1 cellular context compared by ENCODE assay signal in genomic region chr20:35743693-35744491, GRCh38.
TF ChIP-seq lines count a peak whose summit lies in the region.

No MANE protein-coding gene starts in this region.

TF ChIP-seq in HepG2, 621 proteins besides CTCF, POLR2A, EP300 and RAD21 (continued from another document and continues in another):
- TF ChIP-seq SNAPC2 (CRISPR knock-in tag; IDR thresholded peaks at IDR 0.05) = no peak
- TF ChIP-seq, protein P1, sequence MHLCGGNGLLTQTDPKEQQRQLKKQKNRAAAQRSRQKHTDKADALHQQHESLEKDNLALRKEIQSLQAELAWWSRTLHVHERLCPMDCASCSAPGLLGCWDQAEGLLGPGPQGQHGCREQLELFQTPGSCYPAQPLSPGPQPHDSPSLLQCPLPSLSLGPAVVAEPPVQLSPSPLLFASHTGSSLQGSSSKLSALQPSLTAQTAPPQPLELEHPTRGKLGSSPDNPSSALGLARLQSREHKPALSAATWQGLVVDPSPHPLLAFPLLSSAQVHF (CRISPR knock-in tag; IDR thresholded peaks at IDR 0.05) = no peak
- TF ChIP-seq MIXL1 (CRISPR knock-in tag; IDR thresholded peaks at IDR 0.05) = no peak
- no peak for TF ChIP-seq ZNF510 (CRISPR knock-in tag; IDR thresholded peaks at IDR 0.05; ENCODE audit: low read depth)
- 0 out of 2 replicates have a peak, but pooled peaks have one; percentile 2 for TF ChIP-seq CREM (IDR thresholded peaks at IDR 0.05)
- TF ChIP-seq CREM (CRISPR knock-in tag; IDR thresholded peaks at IDR 0.05) = no peak
- no peak for TF ChIP-seq ZBTB39 (CRISPR knock-in tag; IDR thresholded peaks at IDR 0.05)
- TF ChIP-seq MTF2 (CRISPR knock-in tag; IDR thresholded peaks at IDR 0.05; ENCODE audit: borderline replicate concordance) = 0 out of 2 replicates have a peak, but pooled peaks have one; percentile 63
- TF ChIP-seq MXI1 (IDR thresholded peaks at IDR 0.05; ENCODE audit: borderline replicate concordance, low read depth, low read length) = 0 out of 3 replicates have a peak, but pooled peaks have one; percentile 48
- TF ChIP-seq, protein P2, sequence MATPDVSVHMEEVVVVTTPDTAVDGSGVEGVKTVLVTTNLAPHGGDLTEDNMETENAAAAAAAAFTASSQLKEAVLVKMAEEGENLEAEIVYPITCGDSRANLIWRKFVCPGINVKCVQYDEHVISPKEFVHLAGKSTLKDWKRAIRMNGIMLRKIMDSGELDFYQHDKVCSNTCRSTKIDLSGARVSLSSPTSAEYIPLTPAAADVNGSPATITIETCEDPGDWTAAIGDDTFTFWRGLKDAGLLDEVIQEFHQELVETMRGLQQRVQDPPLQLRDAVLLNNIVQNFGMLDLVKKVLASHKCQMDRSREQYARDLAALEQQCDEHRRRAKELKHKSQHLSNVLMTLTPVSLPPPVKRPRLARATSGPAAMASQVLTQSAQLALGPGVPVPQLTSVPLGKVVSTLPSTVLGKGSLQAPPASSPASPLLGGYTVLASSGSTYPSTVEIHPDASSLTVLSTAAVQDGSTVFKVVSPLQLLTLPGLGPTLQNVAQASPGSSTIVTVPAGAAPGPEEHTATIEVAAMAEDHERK (CRISPR knock-in tag; IDR thresholded peaks at IDR 0.05; ENCODE audit: low read depth) = no peak
- TF ChIP-seq, protein P3, sequence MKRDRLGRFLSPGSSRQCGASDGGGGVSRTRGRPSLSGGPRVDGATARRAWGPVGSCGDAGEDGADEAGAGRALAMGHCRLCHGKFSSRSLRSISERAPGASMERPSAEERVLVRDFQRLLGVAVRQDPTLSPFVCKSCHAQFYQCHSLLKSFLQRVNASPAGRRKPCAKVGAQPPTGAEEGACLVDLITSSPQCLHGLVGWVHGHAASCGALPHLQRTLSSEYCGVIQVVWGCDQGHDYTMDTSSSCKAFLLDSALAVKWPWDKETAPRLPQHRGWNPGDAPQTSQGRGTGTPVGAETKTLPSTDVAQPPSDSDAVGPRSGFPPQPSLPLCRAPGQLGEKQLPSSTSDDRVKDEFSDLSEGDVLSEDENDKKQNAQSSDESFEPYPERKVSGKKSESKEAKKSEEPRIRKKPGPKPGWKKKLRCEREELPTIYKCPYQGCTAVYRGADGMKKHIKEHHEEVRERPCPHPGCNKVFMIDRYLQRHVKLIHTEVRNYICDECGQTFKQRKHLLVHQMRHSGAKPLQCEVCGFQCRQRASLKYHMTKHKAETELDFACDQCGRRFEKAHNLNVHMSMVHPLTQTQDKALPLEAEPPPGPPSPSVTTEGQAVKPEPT (CRISPR knock-in tag; IDR thresholded peaks at IDR 0.05; ENCODE audit: low read depth) = no peak
- TF ChIP-seq, protein P4, sequence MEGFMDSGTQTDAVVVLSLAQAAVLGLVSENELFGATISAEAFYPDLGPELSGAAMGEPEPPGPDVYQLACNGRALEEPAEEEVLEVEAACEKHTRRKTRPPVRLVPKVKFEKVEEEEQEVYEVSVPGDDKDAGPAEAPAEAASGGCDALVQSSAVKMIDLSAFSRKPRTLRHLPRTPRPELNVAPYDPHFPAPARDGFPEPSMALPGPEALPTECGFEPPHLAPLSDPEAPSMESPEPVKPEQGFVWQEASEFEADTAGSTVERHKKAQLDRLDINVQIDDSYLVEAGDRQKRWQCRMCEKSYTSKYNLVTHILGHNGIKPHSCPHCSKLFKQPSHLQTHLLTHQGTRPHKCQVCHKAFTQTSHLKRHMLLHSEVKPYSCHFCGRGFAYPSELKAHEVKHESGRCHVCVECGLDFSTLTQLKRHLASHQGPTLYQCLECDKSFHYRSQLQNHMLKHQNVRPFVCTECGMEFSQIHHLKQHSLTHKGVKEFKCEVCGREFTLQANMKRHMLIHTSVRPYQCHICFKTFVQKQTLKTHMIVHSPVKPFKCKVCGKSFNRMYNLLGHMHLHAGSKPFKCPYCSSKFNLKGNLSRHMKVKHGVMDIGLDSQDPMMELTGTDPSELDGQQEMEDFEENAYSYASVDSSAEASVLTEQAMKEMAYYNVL (CRISPR knock-in tag; IDR thresholded peaks at IDR 0.05; ENCODE audit: borderline replicate concordance) = no peak
- peak; percentile 10; the same call in 1 of the 2 replicates for TF ChIP-seq FOXO1 (CRISPR knock-in tag; IDR thresholded peaks at IDR 0.05)
- TF ChIP-seq SALL1 (CRISPR knock-in tag; IDR thresholded peaks at IDR 0.05) = peak; percentile 65
- no peak for TF ChIP-seq ZNF563 (CRISPR knock-in tag; IDR thresholded peaks at IDR 0.05)
- TF ChIP-seq, protein P5, sequence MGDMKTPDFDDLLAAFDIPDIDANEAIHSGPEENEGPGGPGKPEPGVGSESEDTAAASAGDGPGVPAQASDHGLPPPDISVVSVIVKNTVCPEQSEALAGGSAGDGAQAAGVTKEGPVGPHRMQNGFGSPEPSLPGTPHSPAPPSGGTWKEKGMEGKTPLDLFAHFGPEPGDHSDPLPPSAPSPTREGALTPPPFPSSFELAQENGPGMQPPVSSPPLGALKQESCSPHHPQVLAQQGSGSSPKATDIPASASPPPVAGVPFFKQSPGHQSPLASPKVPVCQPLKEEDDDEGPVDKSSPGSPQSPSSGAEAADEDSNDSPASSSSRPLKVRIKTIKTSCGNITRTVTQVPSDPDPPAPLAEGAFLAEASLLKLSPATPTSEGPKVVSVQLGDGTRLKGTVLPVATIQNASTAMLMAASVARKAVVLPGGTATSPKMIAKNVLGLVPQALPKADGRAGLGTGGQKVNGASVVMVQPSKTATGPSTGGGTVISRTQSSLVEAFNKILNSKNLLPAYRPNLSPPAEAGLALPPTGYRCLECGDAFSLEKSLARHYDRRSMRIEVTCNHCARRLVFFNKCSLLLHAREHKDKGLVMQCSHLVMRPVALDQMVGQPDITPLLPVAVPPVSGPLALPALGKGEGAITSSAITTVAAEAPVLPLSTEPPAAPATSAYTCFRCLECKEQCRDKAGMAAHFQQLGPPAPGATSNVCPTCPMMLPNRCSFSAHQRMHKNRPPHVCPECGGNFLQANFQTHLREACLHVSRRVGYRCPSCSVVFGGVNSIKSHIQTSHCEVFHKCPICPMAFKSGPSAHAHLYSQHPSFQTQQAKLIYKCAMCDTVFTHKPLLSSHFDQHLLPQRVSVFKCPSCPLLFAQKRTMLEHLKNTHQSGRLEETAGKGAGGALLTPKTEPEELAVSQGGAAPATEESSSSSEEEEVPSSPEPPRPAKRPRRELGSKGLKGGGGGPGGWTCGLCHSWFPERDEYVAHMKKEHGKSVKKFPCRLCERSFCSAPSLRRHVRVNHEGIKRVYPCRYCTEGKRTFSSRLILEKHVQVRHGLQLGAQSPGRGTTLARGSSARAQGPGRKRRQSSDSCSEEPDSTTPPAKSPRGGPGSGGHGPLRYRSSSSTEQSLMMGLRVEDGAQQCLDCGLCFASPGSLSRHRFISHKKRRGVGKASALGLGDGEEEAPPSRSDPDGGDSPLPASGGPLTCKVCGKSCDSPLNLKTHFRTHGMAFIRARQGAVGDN (CRISPR knock-in tag; IDR thresholded peaks at IDR 0.05) = peak; percentile 63
- TF ChIP-seq RFXAP (CRISPR knock-in tag; IDR thresholded peaks at IDR 0.05; ENCODE audit: borderline replicate concordance) = no peak
- TF ChIP-seq KDM2A (CRISPR knock-in tag; IDR thresholded peaks at IDR 0.05; ENCODE audit: borderline replicate concordance, low read depth) = peak; percentile 72; the same call in 1 of the 2 replicates
- TF ChIP-seq KMT2B (CRISPR knock-in tag; IDR thresholded peaks at IDR 0.05) = peak; percentile 22; the same call in 1 of the 2 replicates
- TF ChIP-seq PRDM10 (CRISPR knock-in tag; IDR thresholded peaks at IDR 0.05; ENCODE audit: low read depth) = 0 out of 2 replicates have a peak, but pooled peaks have one; percentile 11
- peak; percentile 59 for TF ChIP-seq FOXA1 (IDR thresholded peaks at IDR 0.05)
- TF ChIP-seq FOXA1 (CRISPR knock-in tag; IDR thresholded peaks at IDR 0.05) = peak; percentile 85
- no peak; the same call in 1 of the 2 replicates for TF ChIP-seq ZFP90 (CRISPR knock-in tag; IDR thresholded peaks at IDR 0.05; ENCODE audit: borderline replicate concordance)
- TF ChIP-seq RFX5 (IDR thresholded peaks at IDR 0.05; ENCODE audit: low read depth, low read length) = no peak
- no peak; the same call in 1 of the 2 replicates for TF ChIP-seq YEATS2 (CRISPR knock-in tag; IDR thresholded peaks at IDR 0.05; ENCODE audit: borderline replicate concordance)
- 0 out of 2 replicates have a peak, but pooled peaks have one; percentile 38 for TF ChIP-seq FOXO4 (CRISPR knock-in tag; conservative IDR thresholded peaks at IDR 0.05)
- TF ChIP-seq FOXK1 (CRISPR knock-in tag; IDR thresholded peaks at IDR 0.05; ENCODE audit: borderline replicate concordance, low read depth) = 0 out of 2 replicates have a peak, but pooled peaks have one; percentile 24
- TF ChIP-seq PRMT3 (CRISPR knock-in tag; IDR thresholded peaks at IDR 0.05; ENCODE audit: borderline replicate concordance, low read depth) = 0 out of 2 replicates have a peak, but pooled peaks have one; percentile 40
- TF ChIP-seq, protein P6, sequence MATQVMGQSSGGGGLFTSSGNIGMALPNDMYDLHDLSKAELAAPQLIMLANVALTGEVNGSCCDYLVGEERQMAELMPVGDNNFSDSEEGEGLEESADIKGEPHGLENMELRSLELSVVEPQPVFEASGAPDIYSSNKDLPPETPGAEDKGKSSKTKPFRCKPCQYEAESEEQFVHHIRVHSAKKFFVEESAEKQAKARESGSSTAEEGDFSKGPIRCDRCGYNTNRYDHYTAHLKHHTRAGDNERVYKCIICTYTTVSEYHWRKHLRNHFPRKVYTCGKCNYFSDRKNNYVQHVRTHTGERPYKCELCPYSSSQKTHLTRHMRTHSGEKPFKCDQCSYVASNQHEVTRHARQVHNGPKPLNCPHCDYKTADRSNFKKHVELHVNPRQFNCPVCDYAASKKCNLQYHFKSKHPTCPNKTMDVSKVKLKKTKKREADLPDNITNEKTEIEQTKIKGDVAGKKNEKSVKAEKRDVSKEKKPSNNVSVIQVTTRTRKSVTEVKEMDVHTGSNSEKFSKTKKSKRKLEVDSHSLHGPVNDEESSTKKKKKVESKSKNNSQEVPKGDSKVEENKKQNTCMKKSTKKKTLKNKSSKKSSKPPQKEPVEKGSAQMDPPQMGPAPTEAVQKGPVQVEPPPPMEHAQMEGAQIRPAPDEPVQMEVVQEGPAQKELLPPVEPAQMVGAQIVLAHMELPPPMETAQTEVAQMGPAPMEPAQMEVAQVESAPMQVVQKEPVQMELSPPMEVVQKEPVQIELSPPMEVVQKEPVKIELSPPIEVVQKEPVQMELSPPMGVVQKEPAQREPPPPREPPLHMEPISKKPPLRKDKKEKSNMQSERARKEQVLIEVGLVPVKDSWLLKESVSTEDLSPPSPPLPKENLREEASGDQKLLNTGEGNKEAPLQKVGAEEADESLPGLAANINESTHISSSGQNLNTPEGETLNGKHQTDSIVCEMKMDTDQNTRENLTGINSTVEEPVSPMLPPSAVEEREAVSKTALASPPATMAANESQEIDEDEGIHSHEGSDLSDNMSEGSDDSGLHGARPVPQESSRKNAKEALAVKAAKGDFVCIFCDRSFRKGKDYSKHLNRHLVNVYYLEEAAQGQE (IDR thresholded peaks at IDR 0.05; ENCODE audit: borderline replicate concordance in 1 of 2, low read depth in 1 of 2, low read length in 2 of 2) = 0 out of 4 replicates have a peak, but pooled peaks of 1 of the 2 experiments have one; percentile 5
- TF ChIP-seq, protein P7, sequence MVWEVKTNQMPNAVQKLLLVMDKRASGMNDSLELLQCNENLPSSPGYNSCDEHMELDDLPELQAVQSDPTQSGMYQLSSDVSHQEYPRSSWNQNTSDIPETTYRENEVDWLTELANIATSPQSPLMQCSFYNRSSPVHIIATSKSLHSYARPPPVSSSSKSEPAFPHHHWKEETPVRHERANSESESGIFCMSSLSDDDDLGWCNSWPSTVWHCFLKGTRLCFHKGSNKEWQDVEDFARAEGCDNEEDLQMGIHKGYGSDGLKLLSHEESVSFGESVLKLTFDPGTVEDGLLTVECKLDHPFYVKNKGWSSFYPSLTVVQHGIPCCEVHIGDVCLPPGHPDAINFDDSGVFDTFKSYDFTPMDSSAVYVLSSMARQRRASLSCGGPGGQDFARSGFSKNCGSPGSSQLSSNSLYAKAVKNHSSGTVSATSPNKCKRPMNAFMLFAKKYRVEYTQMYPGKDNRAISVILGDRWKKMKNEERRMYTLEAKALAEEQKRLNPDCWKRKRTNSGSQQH (CRISPR knock-in tag; IDR thresholded peaks at IDR 0.05; ENCODE audit: low read depth) = no peak
